In the genomic region with DNA sequence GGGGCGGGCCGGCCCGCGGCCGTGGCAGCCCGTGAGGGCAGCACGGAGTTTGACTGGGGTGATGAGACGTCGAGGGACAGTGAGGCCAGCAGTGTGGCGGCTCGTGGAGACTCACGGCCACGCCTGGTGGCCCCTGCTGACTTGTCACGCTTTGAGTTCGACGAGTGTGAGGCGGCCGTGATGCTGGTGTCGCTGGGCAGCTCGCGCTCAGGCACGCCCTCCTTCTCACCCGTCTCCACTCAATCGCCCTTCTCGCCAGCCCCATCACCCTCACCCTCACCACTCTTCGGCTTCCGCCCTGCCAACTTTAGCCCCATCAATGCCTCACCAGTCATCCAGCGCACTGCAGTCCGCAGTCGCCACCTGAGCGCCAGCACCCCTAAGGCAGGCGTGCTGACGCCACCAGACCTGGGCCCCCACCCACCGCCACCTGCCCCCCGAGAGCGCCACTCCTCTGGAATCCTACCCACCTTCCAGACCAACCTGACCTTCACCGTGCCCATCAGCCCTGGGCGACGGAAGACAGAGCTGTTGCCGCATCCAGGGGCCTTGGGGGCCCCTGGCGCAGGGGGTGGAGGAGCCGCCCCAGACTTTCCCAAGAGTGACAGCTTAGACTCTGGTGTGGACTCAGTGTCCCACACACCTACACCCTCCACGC, we compare ENCODE assay signal across 1 cellular context.
TF ChIP-seq lines count a peak whose summit lies in the region.

No MANE protein-coding gene starts in this region.

TF ChIP-seq in endothelial cell of umbilical vein, 7 proteins besides CTCF, POLR2A, EP300 and RAD21:
- TF ChIP-seq EZH2 (IDR thresholded peaks at IDR 0.05; ENCODE audit: borderline replicate concordance, low read depth, low read length, severe bottlenecking) (no peak), JUN (IDR thresholded peaks at IDR 0.05; ENCODE audit: borderline replicate concordance, insufficient read depth, insufficient read length, low read depth) (no peak), MYC (IDR thresholded peaks at IDR 0.05; ENCODE audit: low read depth, low read length) (no peak), FOS (IDR thresholded peaks at IDR 0.05; ENCODE audit: borderline replicate concordance, insufficient read depth, low read length) (no peak), GATA2 (IDR thresholded peaks at IDR 0.05; ENCODE audit: insufficient read depth, insufficient read length, low read depth, low read length) (no peak), POLR2AphosphoS5 (IDR thresholded peaks at IDR 0.05; ENCODE audit: insufficient read depth, low read depth, low read length) (no peak)
- TF ChIP-seq, protein P1, sequence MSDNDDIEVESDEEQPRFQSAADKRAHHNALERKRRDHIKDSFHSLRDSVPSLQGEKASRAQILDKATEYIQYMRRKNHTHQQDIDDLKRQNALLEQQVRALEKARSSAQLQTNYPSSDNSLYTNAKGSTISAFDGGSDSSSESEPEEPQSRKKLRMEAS (IDR thresholded peaks at IDR 0.05; ENCODE audit: insufficient read depth, insufficient read length): no peak
